Comparison of ENCODE assay signal across 29 cellular contexts in genomic region chr2:238711346-238711745, GRCh38.
"Had no signal": no experiment of that assay in that cellular context is flagged by ENCODE, and none has a peak within 500 bp of the region (broad histone marks: within the 10 kb centered on the region; RNA-seq: fewer than 3 reads in every experiment).

No MANE protein-coding gene starts in this region.

- H3K4me1 ChIP-seq: foreskin keratinocyte, lower lobe of right lung, right lobe of liver had no signal

- H3K36me3 Mint-ChIP-seq: immature natural killer cell; memory B cell; mesothelial cell of epicardium; naive B cell; natural killer cell treated with Interleukin-12 subunit alpha and Interleukin-12 subunit beta and Interleukin-15 and Interleukin-18, amount 100 ng/mL, for 72 hours; neural progenitor cell; type B pancreatic cell had no signal

- H3K36me3 ChIP-seq: lower lobe of right lung, neural progenitor cell, right lobe of liver, stomach, tibial artery had no signal

- H3K9me3 Mint-ChIP-seq: immature natural killer cell; memory B cell; mesothelial cell of epicardium; naive B cell; natural killer cell treated with Interleukin-12 subunit alpha and Interleukin-12 subunit beta and Interleukin-15 and Interleukin-18, amount 100 ng/mL, for 72 hours; neural progenitor cell; type B pancreatic cell had no signal

- H3K4me3 Mint-ChIP-seq: immature natural killer cell; memory B cell; mesothelial cell of epicardium; naive B cell; natural killer cell treated with Interleukin-12 subunit alpha and Interleukin-12 subunit beta and Interleukin-15 and Interleukin-18, amount 100 ng/mL, for 72 hours; neural progenitor cell; type B pancreatic cell had no signal

- H3K4me3 ChIP-seq: dorsolateral prefrontal cortex, lower lobe of right lung, mucosa of descending colon, neural progenitor cell, right lobe of liver, smooth muscle cell, stomach, tibial artery had no signal

- H3K4me1 Mint-ChIP-seq: immature natural killer cell, memory B cell, mesothelial cell of epicardium, naive B cell, neural progenitor cell had no signal

- H3K9me3 ChIP-seq: lower lobe of right lung, mucosa of descending colon, right lobe of liver, stomach, tibial artery had no signal

- ATAC-seq: esophagus mucosa; foreskin keratinocyte; left ventricle myocardium superior; lower lobe of right lung; mucosa of descending colon; natural killer cell treated with Interleukin-12 subunit alpha and Interleukin-12 subunit beta and Interleukin-15 and Interleukin-18, amount 100 ng/mL, for 72 hours; right lobe of liver had no signal

- H3K27ac Mint-ChIP-seq: immature natural killer cell; memory B cell; mesothelial cell of epicardium; naive B cell; natural killer cell treated with Interleukin-12 subunit alpha and Interleukin-12 subunit beta and Interleukin-15 and Interleukin-18, amount 100 ng/mL, for 72 hours; neural progenitor cell; type B pancreatic cell had no signal

- H3K27me3 ChIP-seq: neural progenitor cell, right lobe of liver had no signal

- DNase-seq: caudate nucleus; cerebellar nuclear complex; effector CD4-positive, alpha-beta T cell; foreskin keratinocyte; glutamatergic neuron; hypothalamus; immature natural killer cell; left ventricle myocardium superior; lower lobe of right lung; mucosa of descending colon; naive B cell; retina; stimulated activated CD4-positive, alpha-beta T cell treated with anti-CD3 and anti-CD28 coated beads, Interleukin-12 subunit alpha, Interleukin-12 subunit beta, amount 100 ng/mL, for 4 hours; stimulated activated CD4-positive, alpha-beta T cell treated with anti-CD3 and anti-CD28 coated beads, Interleukin-1b, Interleukin-23, amount 100 ng/mL, for 48 hours; stimulated activated CD4-positive, alpha-beta T cell treated with anti-CD3 and anti-CD28 coated beads, Interleukin-4, amount 100 ng/mL, for 1 hour; stimulated activated CD8-positive, alpha-beta memory T cell treated with anti-CD3 and anti-CD28 coated beads, Interleukin-4, amount 100 ng/mL, for 48 hours; stimulated activated naive CD4-positive, alpha-beta T cell; stomach had no signal

- H3K27ac ChIP-seq: dorsolateral prefrontal cortex, epithelial cell of prostate, foreskin keratinocyte, lower lobe of right lung, neural progenitor cell, right lobe of liver, stomach, tibial artery had no signal
